9 cellular contexts compared by ENCODE assay signal in the genomic region with DNA sequence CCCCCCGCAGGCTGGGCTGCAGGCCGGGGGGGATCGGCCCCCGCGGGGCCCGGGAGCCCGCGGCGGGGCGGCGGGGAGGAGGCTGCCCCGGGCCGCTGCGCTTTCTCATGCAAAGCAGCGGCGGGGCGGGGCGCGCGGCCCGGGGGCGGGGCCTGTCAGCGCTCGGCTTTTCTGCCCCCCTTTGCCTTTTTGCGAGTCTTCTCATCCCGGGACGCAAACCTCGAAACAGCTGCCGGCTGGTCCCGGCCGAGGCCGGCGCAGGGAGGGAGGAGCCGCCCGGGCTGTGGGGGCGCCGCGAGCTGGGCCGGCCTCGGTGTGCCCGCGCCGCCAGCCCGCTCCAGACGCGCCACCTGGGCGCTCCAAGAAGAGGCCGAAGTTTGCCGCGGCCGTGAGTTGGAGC. TPM values are rescaled to one million over a fixed set of nuclear protein-coding genes. Genes with fewer than 3 reads are reported as not detected.
DNase-seq lines count a peak whose midpoint lies in the region; ATAC-seq, FAIRE-seq and TF ChIP-seq lines count a peak whose summit lies in the region.
"Had no signal": no experiment of that assay in that cellular context is flagged by ENCODE, and none has a peak within 500 bp of the region (broad histone marks: within the 10 kb centered on the region; RNA-seq: fewer than 3 reads in every experiment).

Gene FZD10 (plus strand): TSS at position 198 of the 400 bp plus-strand sequence. CDS start 479 bp downstream, outside the sequence.

- no peak within 1 kb of the TSS for H3K9ac ChIP-seq in GM23248
- H3K9ac ChIP-seq in skeletal muscle tissue (ENCODE audit: low read depth in 1 of 3, low read length in 3 of 3) = peak within 1 kb of the TSS in 1 of 3 donors; percentile 54

- no peaks in the 10 kb centered on the region for H3K9me3 Mint-ChIP-seq in activated T-helper 2 cell treated with anti-CD3 and anti-CD28 coated beads, Interferon-gamma antibody, Interleukin-2, Interleukin-4, amounts not matched to agents 10 μg/mL and 5 μg/mL and 100 μg/mL, durations not matched to agents 14 hours and 24 hours and 36 hours

- no peaks in the 10 kb centered on the region for H3F3A ChIP-seq in GM23248 (ENCODE audit: insufficient read depth)

- H3K36me3 ChIP-seq in GM23248 (ENCODE audit: low read depth) = no peaks in the 10 kb centered on the region
- no peaks in the 10 kb centered on the region for H3K36me3 ChIP-seq in skeletal muscle tissue (ENCODE audit: control insufficient read depth in 3 of 3, insufficient read depth in 3 of 3, low read length in 3 of 3)
- H3K36me3 ChIP-seq in osteoblast (ENCODE audit: insufficient read depth, low read length) = no peaks in the 10 kb centered on the region

- 1 to 5% methylated on average over 15 to 24 of the region's 51 CpGs for WGBS in GM23248 (ENCODE audit: low coverage in 1 of 2, low lambda C conversion rate in 2 of 2, missing lambda C conversion rate in 2 of 2), 2 experiments

- H3K4me1 ChIP-seq in GM23248 (ENCODE audit: insufficient read depth) (no peaks in the 10 kb centered on the region), skeletal muscle tissue (ENCODE audit: control insufficient read depth in 3 of 3, insufficient read depth in 3 of 3, low read length in 3 of 3) (peaks cover 0 to 9% (median 2%) of the 10 kb centered on the region in 3 donors), osteoblast (ENCODE audit: insufficient read depth, low read length) (no peaks in the 10 kb centered on the region)

- no peaks in the 10 kb centered on the region for H3K9me2 ChIP-seq in GM23248 (ENCODE audit: insufficient read depth)

- H3K27me3 ChIP-seq in GM23248 (replicated peaks; ENCODE audit: insufficient read depth) (peaks cover 16% of the 10 kb centered on the region), skeletal muscle tissue (ENCODE audit: control insufficient read depth in 3 of 3, insufficient read depth in 3 of 3, low read length in 3 of 3) (peaks cover 25 to 40% (median 33%) of the 10 kb centered on the region in 3 donors), osteoblast (ENCODE audit: insufficient read depth, low read length) (peaks cover 13% of the 10 kb centered on the region)

- peak within 1 kb of the TSS; percentile 61 for H3K4me2 ChIP-seq in GM23248 (ENCODE audit: unreplicated experiment)
- no peak within 1 kb of the TSS for H3K4me2 ChIP-seq in osteoblast (ENCODE audit: insufficient read depth, low read length)

- no peaks in the 10 kb centered on the region for H3K36me3 Mint-ChIP-seq in activated T-helper 2 cell treated with anti-CD3 and anti-CD28 coated beads, Interferon-gamma antibody, Interleukin-2, Interleukin-4, amounts not matched to agents 10 μg/mL and 5 μg/mL and 100 μg/mL, durations not matched to agents 14 hours and 24 hours and 36 hours (ENCODE audit: low read depth)

- DNase-seq in GM23248 = peak; percentile 50
- DNase-seq in activated T-helper 2 cell treated with anti-CD3 and anti-CD28 coated beads, Interferon-gamma antibody, Interleukin-2, Interleukin-4, amounts not matched to agents 10 μg/mL and 5 μg/mL and 100 μg/mL, durations not matched to agents 14 hours and 24 hours and 36 hours (ENCODE audit: low spot score) = no peak
- DNase-seq in osteoblast (ENCODE audit: insufficient read length, low spot score, missing footprints) = no peak
- DNase-seq in RCC 7860 (ENCODE audit: low spot score) = no peak

- H3K4me3 ChIP-seq in GM23248 = peak within 1 kb of the TSS; percentile 57
- H3K4me3 ChIP-seq in iPS-11a (ENCODE audit: low read depth, low read length) = peak within 1 kb of the TSS; percentile 30
- peak within 1 kb of the TSS; percentile 40 to 60 (median 43) for H3K4me3 ChIP-seq in skeletal muscle tissue (ENCODE audit: low read length in 3 of 3)
- H3K4me3 ChIP-seq in osteoblast (ENCODE audit: insufficient read depth, low read length) = no peak within 1 kb of the TSS

- peak within 1 kb of the TSS; percentile 58 for H3K4me3 Mint-ChIP-seq in activated T-helper 2 cell treated with anti-CD3 and anti-CD28 coated beads, Interferon-gamma antibody, Interleukin-2, Interleukin-4, amounts not matched to agents 10 μg/mL and 5 μg/mL and 100 μg/mL, durations not matched to agents 14 hours and 24 hours and 36 hours (ENCODE audit: low read depth)

- intact Hi-C loops in activated T-helper 2 cell treated with anti-CD3 and anti-CD28 coated beads, Interferon-gamma antibody, Interleukin-2, Interleukin-4, amounts not matched to agents 10 μg/mL and 5 μg/mL and 100 μg/mL, durations not matched to agents 14 hours and 24 hours and 36 hours (cut with micrococcal nuclease) = loop anchor here (5.0 kb wide), 1 partner anchor 175 kb away; the partner anchor contains the start of gene PIWIL1

- H3K27me3 Mint-ChIP-seq in activated T-helper 2 cell treated with anti-CD3 and anti-CD28 coated beads, Interferon-gamma antibody, Interleukin-2, Interleukin-4, amounts not matched to agents 10 μg/mL and 5 μg/mL and 100 μg/mL, durations not matched to agents 14 hours and 24 hours and 36 hours (ENCODE audit: low read depth) = peaks cover 37% of the 10 kb centered on the region

- ATAC-seq in HG02571 (IDR thresholded peaks at IDR 0.05; ENCODE audit: unreplicated experiment) = no peak
- no peak for ATAC-seq in GM18511 (IDR thresholded peaks at IDR 0.05; ENCODE audit: unreplicated experiment)
- ATAC-seq: Panc1 had no signal

- H3K9me3 ChIP-seq in GM23248 (ENCODE audit: low read depth) = no peaks in the 10 kb centered on the region
- no peaks in the 10 kb centered on the region for H3K9me3 ChIP-seq in skeletal muscle tissue (ENCODE audit: control insufficient read depth in 3 of 3, low read length in 3 of 3)
- no peaks in the 10 kb centered on the region for H3K9me3 ChIP-seq in osteoblast (ENCODE audit: low read depth, low read length)

- no peak within 1 kb of the TSS for H3K27ac Mint-ChIP-seq in activated T-helper 2 cell treated with anti-CD3 and anti-CD28 coated beads, Interferon-gamma antibody, Interleukin-2, Interleukin-4, amounts not matched to agents 10 μg/mL and 5 μg/mL and 100 μg/mL, durations not matched to agents 14 hours and 24 hours and 36 hours

- no peak for TF ChIP-seq CTCF in osteoblast (IDR thresholded peaks at IDR 0.05; ENCODE audit: extremely low read depth, low read depth, low read length)

- in situ Hi-C loops in GM23248 (cut with MboI) = no loop called here

- H2AFZ ChIP-seq in GM23248 (0 out of 2 replicates have a peak within 1 kb of the TSS, but pooled peaks have one; percentile 48), osteoblast (ENCODE audit: low read length) (no peak within 1 kb of the TSS)

- H3K27ac ChIP-seq in GM23248 = no peak within 1 kb of the TSS
- no peak within 1 kb of the TSS for H3K27ac ChIP-seq in skeletal muscle tissue (ENCODE audit: low read depth, low read length)
- H3K27ac ChIP-seq in osteoblast (ENCODE audit: low read depth, low read length) = no peak within 1 kb of the TSS

- peaks cover 4% of the 10 kb centered on the region for H3K4me1 Mint-ChIP-seq in activated T-helper 2 cell treated with anti-CD3 and anti-CD28 coated beads, Interferon-gamma antibody, Interleukin-2, Interleukin-4, amounts not matched to agents 10 μg/mL and 5 μg/mL and 100 μg/mL, durations not matched to agents 14 hours and 24 hours and 36 hours (ENCODE audit: low read depth)

- no peaks in the 10 kb centered on the region for H4K20me1 ChIP-seq in GM23248 (ENCODE audit: insufficient read depth)
- H4K20me1 ChIP-seq in osteoblast (ENCODE audit: insufficient read depth, low read length) = no peaks in the 10 kb centered on the region

- H3K79me2 ChIP-seq in GM23248 (ENCODE audit: insufficient read depth) (no peaks in the 10 kb centered on the region), osteoblast (ENCODE audit: insufficient read depth, low read length) (no peaks in the 10 kb centered on the region)

- no peak for FAIRE-seq in RCC 7860 (lab: Jason Lieb, UNC)

RNA-seq across cellular contexts. Expression of gene FZD10, which starts in this region (rescaled TPM):
- not detected in 2 replicates for total RNA-seq in GM23248 (2014; rRNA removed; shearing (Covaris generic))
- not detected in 2 replicates for polyA plus RNA-seq in GM23248 (2016; fragmentation: Nextera tagmentation; extraction: Ambion mirVana)
- not detected in 2 replicates for total RNA-seq in activated T-helper 2 cell treated with anti-CD3 and anti-CD28 coated beads, Interferon-gamma antibody, Interleukin-2, Interleukin-4, amounts not matched to agents 10 μg/mL and 5 μg/mL and 100 μg/mL, durations not matched to agents 14 hours and 24 hours and 36 hours
- total RNA-seq in skeletal muscle tissue = 5.7 TPM
- not detected in 2 replicates for total RNA-seq in osteoblast

Comparison
In these comparisons a context has a peak if more than half of its experiments do, and no peak if none do; other contexts are left out.
1. Peak in DNase-seq, H3K4me3 ChIP-seq and H3K4me2 ChIP-seq in GM23248; RNA of the gene not detected or under 1 TPM.